In the genomic region with DNA sequence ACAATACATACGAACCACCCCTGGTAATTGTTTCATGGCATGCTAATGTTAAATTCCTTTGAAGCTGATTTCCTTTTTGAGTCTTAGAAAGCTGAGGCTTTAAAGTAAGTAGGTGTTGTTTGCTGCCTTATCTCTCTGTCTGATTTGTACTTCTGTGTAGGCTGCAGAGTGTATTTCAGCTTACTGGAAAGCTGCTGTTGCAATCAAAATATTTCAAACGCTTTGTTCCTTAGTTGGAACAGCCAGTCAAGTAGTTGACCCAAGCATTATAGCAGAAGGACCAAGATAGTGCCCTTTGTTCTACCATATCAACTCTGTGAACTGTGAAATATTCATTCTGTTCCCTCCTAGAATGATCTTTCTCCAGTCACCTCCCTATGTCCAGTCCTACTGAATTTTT, we compare ENCODE assay signal across 11 cellular contexts. TPM values are rescaled to one million over a fixed set of nuclear protein-coding genes. Genes with fewer than 3 reads are reported as not detected.
A peak's percentile ranks its signal among the peaks of the same experiment; 100 is the strongest.
DNase-seq lines count a peak whose midpoint lies in the region; ATAC-seq, FAIRE-seq and TF ChIP-seq lines count a peak whose summit lies in the region.
"Had no signal": no experiment of that assay in that cellular context is flagged by ENCODE, and none has a peak within 500 bp of the region (broad histone marks: within the 10 kb centered on the region; RNA-seq: fewer than 3 reads in every experiment).

No MANE protein-coding gene starts in this region.

- no peaks in the 10 kb centered on the region for H4K20me1 ChIP-seq in MM.1S (ENCODE audit: insufficient read depth, low read length)
- peaks cover 6% of the 10 kb centered on the region for H4K20me1 ChIP-seq in HepG2 (ENCODE audit: insufficient read depth, low read length)

- peak overlapping the region; percentile 97 for H3K4me2 ChIP-seq in MM.1S (ENCODE audit: low read depth, low read length)
- peak overlapping the region; percentile 52 for H3K4me2 ChIP-seq in HepG2 (ENCODE audit: low read depth, low read length)

- in situ Hi-C loops in HepG2 (cut with HindIII; ENCODE audit: extremely low pct_ligation_motif_present, low pct_unique_long_range_greater_than_20kb): no loop called here

- H3K4me3 ChIP-seq in MM.1S (ENCODE audit: low read length): peak overlapping the region; percentile 39
- peak overlapping the region; percentile 83 for H3K4me3 ChIP-seq in colonic mucosa
- H3K4me3 ChIP-seq in HepG2 (replicated peaks in 1 of 3; ENCODE audit: insufficient read depth in 1 of 3, low read depth in 2 of 3, low read length in 3 of 3): no peak overlapping the region; a peak in 2 of 6 replicates
- H3K4me3 ChIP-seq in stomach: peak overlapping the region in 1 of 4 donors; percentile 83
- H3K4me3 ChIP-seq: HAP-1 had no signal

- peaks cover 80% of the 10 kb centered on the region for H3K79me2 ChIP-seq in MM.1S (ENCODE audit: low read length)
- H3K79me2 ChIP-seq in HepG2 (ENCODE audit: insufficient read depth, low read length): peaks cover 55% of the 10 kb centered on the region

- TF ChIP-seq RAD21 in HepG2 (CRISPR knock-in tag; IDR thresholded peaks at IDR 0.05): no peak

- H2AFZ ChIP-seq in MM.1S (ENCODE audit: low read length) (no peak overlapping the region), HepG2 (ENCODE audit: low read length) (no peak overlapping the region)

- POLR2A ChIA-PET in HepG2 (lab: Yijun Ruan, JAX): interaction anchor here (1.2 kb wide), 1 partner anchor 11 kb away, joined by 3 read pairs; no protein-coding TSS in a partner anchor

- H3K36me3 ChIP-seq in MM.1S (replicated peaks; ENCODE audit: insufficient read depth, low read length) (peaks cover 3% of the 10 kb centered on the region; the same call in 1 of the 2 replicates), colonic mucosa (no peaks in the 10 kb centered on the region), HepG2 (replicated peaks in 1 of 2; ENCODE audit: control insufficient read depth in 1 of 2, insufficient read depth in 2 of 2, low read length in 2 of 2) (peaks cover 0 to 3% of the 10 kb centered on the region in 2 experiments; a peak in 1 of 5 replicates), stomach (no peaks in the 10 kb centered on the region)
- H3K36me3 ChIP-seq: HAP-1 had no signal

- H3K9me2 ChIP-seq in MM.1S (replicated peaks; ENCODE audit: insufficient read depth, low read length): no peaks in the 10 kb centered on the region

- peak; percentile 59 for FAIRE-seq in HepG2 (lab: Jason Lieb, UNC)
- FAIRE-seq: G401.6 had no signal

- intact Hi-C loops in colonic mucosa (cut with DNase I): no loop called here
- intact Hi-C loops in HepG2 (cut with micrococcal nuclease; ENCODE audit: unreplicated experiment): no loop called here
- intact Hi-C loops in stomach (cut with DNase I; ENCODE audit: low total_unique reads): no loop called here

- DNase-seq in MM.1S (no peak), colonic mucosa (no peak), HepG2 (ENCODE audit: low spot score) (peak; percentile 74), stomach (no peak)
- DNase-seq: hippocampal formation had no signal

- WGBS in HepG2 (ENCODE audit: low lambda C conversion rate): 11% methylated on average over 2 of the region's 2 CpGs
- 13 to 18% (median 15%) methylated on average over 2 of the region's 2 CpGs for WGBS in stomach, 5 donors

- no peak for TF ChIP-seq POLR2A in HepG2 (IDR thresholded peaks at IDR 0.05; ENCODE audit: insufficient read depth in 1 of 2, low read depth in 2 of 2, low read length in 2 of 2)
- TF ChIP-seq POLR2A in stomach (IDR thresholded peaks at IDR 0.05): no peak

- TF ChIP-seq CTCF in MM.1S (IDR thresholded peaks at IDR 0.05; ENCODE audit: low read length) (no peak), colonic mucosa (IDR thresholded peaks at IDR 0.05) (no peak), HepG2 (CRISPR knock-in tag; IDR thresholded peaks at IDR 0.05) (no peak), stomach (IDR thresholded peaks at IDR 0.05) (no peak)

- ATAC-seq in HepG2: no peak; the same call in 2 of the 3 replicates
- no peak for ATAC-seq in HG03045 (IDR thresholded peaks at IDR 0.05; ENCODE audit: unreplicated experiment)
- ATAC-seq in GM19452 (IDR thresholded peaks at IDR 0.05; ENCODE audit: unreplicated experiment): no peak
- ATAC-seq in GM21526 (IDR thresholded peaks at IDR 0.05; ENCODE audit: low FRiP score, unreplicated experiment): no peak

- BruUV-seq in HepG2 (replicated peaks; lab: Mats Ljungman, UMichigan): no TSS peak

- H3K27me3 ChIP-seq in MM.1S (replicated peaks; ENCODE audit: insufficient read depth, low read length): no peaks in the 10 kb centered on the region
- H3K27me3 ChIP-seq in colonic mucosa: no peaks in the 10 kb centered on the region
- no peaks in the 10 kb centered on the region for H3K27me3 ChIP-seq in HepG2 (ENCODE audit: control insufficient read depth in 1 of 2, insufficient read depth in 2 of 2, low read length in 2 of 2)
- H3K27me3 ChIP-seq in stomach: peaks cover 0 to 20% (median 7%) of the 10 kb centered on the region in 3 donors

- CTCF ChIA-PET in HepG2 (lab: Yijun Ruan, JAX; ENCODE audit: low intra/inter-chr PET ratio, low total read pairs): no interaction called here

- peaks cover 75% of the 10 kb centered on the region for H3F3A ChIP-seq in MM.1S (ENCODE audit: insufficient read depth, low read length)

- H3K9ac ChIP-seq in MM.1S (ENCODE audit: low read length): peak overlapping the region; percentile 44; the same call in 1 of the 2 replicates
- H3K9ac ChIP-seq in colonic mucosa (ENCODE audit: low read depth in 2 of 2, low read length in 2 of 2): peak overlapping the region in 1 of 2 donors; percentile 76
- no peak overlapping the region for H3K9ac ChIP-seq in HepG2 (ENCODE audit: insufficient read depth, low read depth, low read length)

- H3K27ac ChIP-seq in MM.1S (ENCODE audit: low read length) (peak overlapping the region; percentile 81; the same call in 1 of the 2 replicates), colonic mucosa (peak overlapping the region; percentile 98), HepG2 (ENCODE audit: extremely low read length, insufficient read depth, low read length) (peak overlapping the region; percentile 53), stomach (peak overlapping the region; percentile 47 to 94 (median 89))

- H3K4me1 ChIP-seq in MM.1S (ENCODE audit: low read length): peaks cover 51% of the 10 kb centered on the region
- H3K4me1 ChIP-seq in colonic mucosa: peaks cover 4% of the 10 kb centered on the region
- H3K4me1 ChIP-seq in HepG2 (ENCODE audit: insufficient read depth, low read length): peaks cover 66% of the 10 kb centered on the region
- peaks cover 0 to 75% (median 44%) of the 10 kb centered on the region in 4 donors for H3K4me1 ChIP-seq in stomach

- H3K9me3 ChIP-seq in MM.1S (replicated peaks; ENCODE audit: insufficient read depth, low read length) (no peaks in the 10 kb centered on the region), colonic mucosa (no peaks in the 10 kb centered on the region), HepG2 (ENCODE audit: low read length) (no peaks in the 10 kb centered on the region), stomach (no peaks in the 10 kb centered on the region)
- H3K9me3 ChIP-seq: HAP-1 had no signal

- peak in 1 of 2 experiments; percentile 63; a peak in 1 of 4 replicates for TF ChIP-seq EP300 in HepG2 (IDR thresholded peaks at IDR 0.05; ENCODE audit: low read depth in 2 of 2, low read length in 2 of 2)
- peak; percentile 48; the same call in 1 of the 2 replicates for TF ChIP-seq EP300 in HepG2 (CRISPR knock-in tag; IDR thresholded peaks at IDR 0.05; ENCODE audit: borderline replicate concordance)
- no peak for TF ChIP-seq EP300 in stomach (IDR thresholded peaks at IDR 0.05)

TF ChIP-seq in HepG2, 621 proteins besides CTCF, POLR2A, EP300 and RAD21 (continues in another document):
- TF ChIP-seq TCF7 (IDR thresholded peaks at IDR 0.05; ENCODE audit: low read depth) (peak; percentile 74), ISL2 (CRISPR knock-in tag; IDR thresholded peaks at IDR 0.05) (0 out of 2 replicates have a peak, but pooled peaks have one; percentile 56), NR2F6 (IDR thresholded peaks at IDR 0.05) (no peak), NR2F6 (CRISPR knock-in tag; IDR thresholded peaks at IDR 0.05) (peak; percentile 51), SAP130 (CRISPR knock-in tag; IDR thresholded peaks at IDR 0.05; ENCODE audit: low read depth) (peak; percentile 49; the same call in 1 of the 2 replicates), FOSL2 (CRISPR knock-in tag; IDR thresholded peaks at IDR 0.05) (peak; percentile 64), SOX6 (IDR thresholded peaks at IDR 0.05) (no peak), SOX6 (CRISPR knock-in tag; IDR thresholded peaks at IDR 0.05) (peak; percentile 69), NCOA2 (CRISPR knock-in tag; IDR thresholded peaks at IDR 0.05) (peak; percentile 82), KDM3A (CRISPR knock-in tag; IDR thresholded peaks at IDR 0.05; ENCODE audit: low read depth) (no peak)

RNA-seq across cellular contexts. Expression of a gene that starts 3.1 kb away (rescaled TPM):
- total RNA-seq in colonic mucosa: 100 to 1,000 TPM; 130 to 187 TPM
- total RNA-seq in HepG2 (2016; rRNA removed; fragmentation: Illumina TruSeq; extraction: Trizol): 25.3 and 27.5 TPM in 2 replicates
- total RNA-seq in HepG2 (2016; cell fraction: cytosol; rRNA removed; fragmentation: Illumina TruSeq; extraction: Trizol; ENCODE audit: low read depth): 4.7 and 5.4 TPM in 2 replicates
- total RNA-seq in HepG2 (2016; cell fraction: insoluble cytoplasmic fraction; rRNA removed; fragmentation: Illumina TruSeq; extraction: Trizol): 25.1 and 27.8 TPM in 2 replicates
- 13.0 and 15.4 TPM in 2 replicates for total RNA-seq in HepG2 (2016; cell fraction: membrane; rRNA removed; fragmentation: Illumina TruSeq; extraction: Trizol)
- total RNA-seq in HepG2 (2016; cell fraction: nucleus; rRNA removed; fragmentation: Illumina TruSeq; extraction: Trizol): 33.3 and 34.1 TPM in 2 replicates
- 11.5 and 15.1 TPM in 2 replicates for polyA plus RNA-seq in HepG2 (2011; rRNA removed)
- 10.5 and 12.5 TPM in 2 replicates for polyA plus RNA-seq in HepG2 (2011; cell fraction: cytosol; rRNA removed)
- 10.5 and 14.0 TPM in 2 replicates for polyA plus RNA-seq in HepG2 (2011; cell fraction: nucleus; rRNA removed)
- 8.6 and 13.0 TPM in 2 replicates for polyA plus RNA-seq in HepG2 (2012)
- 3.6 and 4.0 TPM in 2 replicates for polyA plus RNA-seq in HepG2 (2016; cell fraction: cytosol; fragmentation: Illumina TruSeq; extraction: Trizol; ENCODE audit: low read depth)
- 29.1 and 36.7 TPM in 2 replicates for polyA plus RNA-seq in HepG2 (2016; cell fraction: insoluble cytoplasmic fraction; fragmentation: Illumina TruSeq; extraction: Trizol; ENCODE audit: low read depth)
- 8.6 and 9.7 TPM in 2 replicates for polyA plus RNA-seq in HepG2 (2016; cell fraction: membrane; fragmentation: Illumina TruSeq; extraction: Trizol; ENCODE audit: low read depth)
- 20.5 and 26.3 TPM in 2 replicates for polyA plus RNA-seq in HepG2 (2016; cell fraction: nucleus; fragmentation: Illumina TruSeq; extraction: Trizol; ENCODE audit: insufficient read depth, low read depth)
- polyA minus RNA-seq in HepG2 (2011; rRNA and poly(A)+ RNA removed; ENCODE audit: low replicate concordance): 10.4 and 30.2 TPM in 2 replicates
- 14.1 and 17.4 TPM in 2 replicates for polyA minus RNA-seq in HepG2 (2011; cell fraction: cytosol; rRNA and poly(A)+ RNA removed)
- polyA minus RNA-seq in HepG2 (2011; cell fraction: nucleus; rRNA and poly(A)+ RNA removed): 57.2 and 60.5 TPM in 2 replicates
- 10 to 100 TPM; 34.4 to 85.8 (median 49.8) TPM for total RNA-seq in stomach
- 10 to 100 TPM in 2 of 3 donors, 1 to 10 TPM in 1; 5.8 to 16.0 (median 10.2) TPM for polyA plus RNA-seq in stomach
- total RNA-seq: OCI-LY7 had no signal

Comparison
In these comparisons a context has a peak if more than half of its experiments do, and no peak if none do; other contexts are left out.
1. H3K4me3 ChIP-seq: peak in MM.1S (single experiment) and colonic mucosa (single experiment); none in HepG2 (0 of 3).
2. Peak in every context shown above with its lines, with median percentiles within 50 percentile points of each other: H3K27ac ChIP-seq.